In genomic region chr16:84840687-84841627, GRCh38 we compare ENCODE assay signal across 1 cellular context.
TF ChIP-seq lines count a peak whose summit lies in the region.

No MANE protein-coding gene starts in this region.

TF ChIP-seq in HCT116, 20 proteins besides CTCF, POLR2A, EP300 and RAD21 (continued from another document):
- TF ChIP-seq EGR1 (IDR thresholded peaks at IDR 0.05; ENCODE audit: low read depth): no peak
- TF ChIP-seq MAX (IDR thresholded peaks at IDR 0.05): no peak
- TF ChIP-seq POLR2AphosphoS5 (IDR thresholded peaks at IDR 0.05; ENCODE audit: low read depth, low read length): no peak
- TF ChIP-seq CBX3 (IDR thresholded peaks at IDR 0.05; ENCODE audit: low read depth): no peak
- no peak for TF ChIP-seq FOSL1 (IDR thresholded peaks at IDR 0.05; ENCODE audit: low read depth)
- TF ChIP-seq ELF1 (IDR thresholded peaks at IDR 0.05; ENCODE audit: borderline replicate concordance, low read depth): no peak
- TF ChIP-seq ZNF274 (IDR thresholded peaks at IDR 0.05; ENCODE audit: low read depth, low read length): no peak
